In the genomic region with DNA sequence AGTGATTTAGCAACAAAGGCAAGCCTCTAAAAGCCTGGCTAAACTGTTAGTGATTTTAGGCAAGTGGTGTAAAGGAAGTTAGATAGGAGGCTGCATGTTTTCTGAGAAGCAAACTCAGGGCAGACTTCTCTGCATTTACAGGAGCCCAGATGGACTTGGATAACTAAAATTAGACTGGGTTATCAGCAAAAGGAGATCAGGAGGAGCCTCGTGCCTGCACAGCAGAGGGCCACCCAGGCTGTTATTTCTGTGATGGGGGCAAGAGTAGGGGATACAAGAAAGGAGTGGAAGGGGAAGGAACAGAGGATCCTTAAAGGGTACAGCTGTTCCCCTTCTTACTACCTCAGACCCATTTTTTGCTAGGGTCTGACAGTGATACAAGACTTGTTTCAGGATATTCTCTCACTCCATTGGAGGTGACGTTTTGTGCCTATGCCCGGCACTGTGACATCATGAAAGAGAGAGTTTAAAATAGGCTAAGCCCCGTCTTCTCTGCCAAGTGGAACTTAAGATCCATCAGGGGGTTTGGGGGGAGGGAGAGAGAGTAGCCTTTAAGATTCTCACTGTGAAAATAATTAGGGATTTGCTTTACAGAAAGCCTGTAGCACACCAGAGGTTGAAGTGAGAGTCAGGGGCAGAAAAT, we compare ENCODE assay signal across 11 cellular contexts. TPM values are rescaled to one million over a fixed set of nuclear protein-coding genes. Genes with fewer than 3 reads are reported as not detected.
DNase-seq lines count a peak whose midpoint lies in the region; ATAC-seq, FAIRE-seq and TF ChIP-seq lines count a peak whose summit lies in the region.
"Had no signal": no experiment of that assay in that cellular context is flagged by ENCODE, and none has a peak within 500 bp of the region (broad histone marks: within the 10 kb centered on the region; RNA-seq: fewer than 3 reads in every experiment).

No MANE protein-coding gene starts in this region.

- H3K27me3 Mint-ChIP-seq in activated naive CD8-positive, alpha-beta T cell treated with anti-CD3 and anti-CD28 coated beads, Interleukin-2, amount 10 ng/mL, durations not matched to agents 7 days and 5 days, result no peaks in the 10 kb centered on the region
- H3K27me3 Mint-ChIP-seq in activated naive CD8-positive, alpha-beta T cell treated with anti-CD3 and anti-CD28 coated beads, Interleukin-2, amount 50 U/mL, for 24 hours, result no peaks in the 10 kb centered on the region
- H3K27me3 Mint-ChIP-seq: activated B cell treated with CpG ODN at 0.5 μM for 24 hours had no signal

- intact Hi-C loops in pancreas (cut with DNase I) (no loop called here), aorta (cut with DNase I) (loop anchor here (5.0 kb wide), 2 partner anchors 50 to 60 kb away; partner anchors contain the start of gene PDCD4 (in 2 of the 2))

- POLR2A ChIA-PET in activated naive CD8-positive, alpha-beta T cell treated with anti-CD3 and anti-CD28 coated beads, Interleukin-2, amount 10 ng/mL, durations not matched to agents 7 days and 5 days (lab: Charles Lee), result interaction anchor here (1.5 kb wide), 1 partner anchor 42 kb away, joined by 5 read pairs; no protein-coding TSS in a partner anchor

- H3K27ac ChIP-seq in gastroesophageal sphincter (peak overlapping the region; percentile 83 to 92 (median 86)), pancreas (peak overlapping the region in 3 of 4 donors; percentile 36 to 65 (median 60)), aorta (ENCODE audit: low read depth in 1 of 2, low read length in 2 of 2) (peak overlapping the region; percentile 83 to 85)
- H3K27ac ChIP-seq: colonic mucosa had no signal

- TF ChIP-seq CTCF in gastroesophageal sphincter (IDR thresholded peaks at IDR 0.05), result no peak
- TF ChIP-seq CTCF in pancreas (IDR thresholded peaks at IDR 0.05), result no peak

- ATAC-seq in activated naive CD8-positive, alpha-beta T cell treated with anti-CD3 and anti-CD28 coated beads, Interleukin-2, amount 10 ng/mL, durations not matched to agents 7 days and 5 days (ENCODE audit: low read depth), result no peak
- no peak for ATAC-seq in activated naive CD8-positive, alpha-beta T cell treated with anti-CD3 and anti-CD28 coated beads, Interleukin-2, amount 50 U/mL, for 24 hours
- ATAC-seq in gastroesophageal sphincter, result no peak
- no peak for ATAC-seq in pancreas
- peak; percentile 24 for ATAC-seq in aorta (ENCODE audit: low FRiP score)
- ATAC-seq in GM21367 (IDR thresholded peaks at IDR 0.05; ENCODE audit: unreplicated experiment), result no peak

- DNase-seq in activated naive CD8-positive, alpha-beta T cell treated with anti-CD3 and anti-CD28 coated beads, Interleukin-2, amount 10 ng/mL, durations not matched to agents 7 days and 5 days, result no peak
- no peak for DNase-seq in activated naive CD8-positive, alpha-beta T cell treated with anti-CD3 and anti-CD28 coated beads, Interleukin-2, amount 50 U/mL, for 24 hours
- DNase-seq in pancreas, result no peak
- DNase-seq in aorta, result no peak
- DNase-seq in NCI-H1092 (lab: John Stamatoyannopoulos, UW), result no peak
- DNase-seq in NCI-H2081 (lab: John Stamatoyannopoulos, UW), result no peak
- DNase-seq: activated B cell treated with CpG ODN at 0.5 μM for 24 hours, Peyer's patch had no signal

- TF ChIP-seq EP300 in gastroesophageal sphincter (IDR thresholded peaks at IDR 0.05), result no peak

- WGBS in gastroesophageal sphincter (ENCODE audit: low coverage in 1 of 2), 2 donors, result 29 to 42% methylated on average over 4 of the region's 4 CpGs
- 29 to 32% methylated on average over 4 of the region's 4 CpGs for WGBS in pancreas, 2 donors
- 5 to 6% methylated on average over 4 of the region's 4 CpGs for WGBS in aorta, 2 donors

- H3K4me3 ChIP-seq in gastroesophageal sphincter, result no peak overlapping the region
- H3K4me3 ChIP-seq in pancreas, result no peak overlapping the region
- no peak overlapping the region for H3K4me3 ChIP-seq in aorta (ENCODE audit: low read length in 2 of 2)
- H3K4me3 ChIP-seq: colonic mucosa, Peyer's patch had no signal

- FAIRE-seq in pancreas (lab: Jason Lieb, UNC), result no peak

- H3K36me3 ChIP-seq in gastroesophageal sphincter, result no peaks in the 10 kb centered on the region
- H3K36me3 ChIP-seq in pancreas, result no peaks in the 10 kb centered on the region
- peaks cover 0 to 2% of the 10 kb centered on the region in 2 donors for H3K36me3 ChIP-seq in aorta (ENCODE audit: control insufficient read depth in 1 of 2, insufficient read depth in 2 of 2, low read length in 1 of 2)
- H3K36me3 ChIP-seq: colonic mucosa, Peyer's patch had no signal

- H3K9me3 ChIP-seq in gastroesophageal sphincter, result no peaks in the 10 kb centered on the region
- H3K9me3 ChIP-seq in pancreas, result no peaks in the 10 kb centered on the region
- no peaks in the 10 kb centered on the region for H3K9me3 ChIP-seq in aorta (ENCODE audit: control insufficient read depth, low read length)
- H3K9me3 ChIP-seq: colonic mucosa, Peyer's patch had no signal

- peaks cover 1% of the 10 kb centered on the region for H3K36me3 Mint-ChIP-seq in activated naive CD8-positive, alpha-beta T cell treated with anti-CD3 and anti-CD28 coated beads, Interleukin-2, amount 10 ng/mL, durations not matched to agents 7 days and 5 days
- H3K36me3 Mint-ChIP-seq in activated naive CD8-positive, alpha-beta T cell treated with anti-CD3 and anti-CD28 coated beads, Interleukin-2, amount 50 U/mL, for 24 hours (ENCODE audit: low read depth), result no peaks in the 10 kb centered on the region

- H3K27me3 ChIP-seq in gastroesophageal sphincter (no peaks in the 10 kb centered on the region), pancreas (no peaks in the 10 kb centered on the region), aorta (ENCODE audit: control insufficient read depth in 1 of 2, insufficient read depth in 2 of 2, low read length in 1 of 2) (no peaks in the 10 kb centered on the region)
- H3K27me3 ChIP-seq: colonic mucosa, Peyer's patch had no signal

- no peaks in the 10 kb centered on the region for H3K9me3 Mint-ChIP-seq in activated naive CD8-positive, alpha-beta T cell treated with anti-CD3 and anti-CD28 coated beads, Interleukin-2, amount 10 ng/mL, durations not matched to agents 7 days and 5 days
- no peaks in the 10 kb centered on the region for H3K9me3 Mint-ChIP-seq in activated naive CD8-positive, alpha-beta T cell treated with anti-CD3 and anti-CD28 coated beads, Interleukin-2, amount 50 U/mL, for 24 hours
- H3K9me3 Mint-ChIP-seq: activated B cell treated with CpG ODN at 0.5 μM for 24 hours had no signal

- H3K4me1 ChIP-seq in gastroesophageal sphincter, result peaks cover 22 to 97% (median 44%) of the 10 kb centered on the region in 3 donors
- peaks cover 32 to 63% (median 55%) of the 10 kb centered on the region in 3 donors for H3K4me1 ChIP-seq in pancreas
- peaks cover 10 to 16% of the 10 kb centered on the region in 2 donors for H3K4me1 ChIP-seq in aorta (ENCODE audit: control insufficient read depth in 1 of 2, insufficient read depth in 2 of 2, low read length in 2 of 2)

- no peak overlapping the region for H3K4me3 Mint-ChIP-seq in activated naive CD8-positive, alpha-beta T cell treated with anti-CD3 and anti-CD28 coated beads, Interleukin-2, amount 10 ng/mL, durations not matched to agents 7 days and 5 days
- H3K4me3 Mint-ChIP-seq in activated naive CD8-positive, alpha-beta T cell treated with anti-CD3 and anti-CD28 coated beads, Interleukin-2, amount 50 U/mL, for 24 hours, result no peak overlapping the region
- H3K4me3 Mint-ChIP-seq: activated B cell treated with CpG ODN at 0.5 μM for 24 hours had no signal

- H3K4me1 Mint-ChIP-seq in activated naive CD8-positive, alpha-beta T cell treated with anti-CD3 and anti-CD28 coated beads, Interleukin-2, amount 10 ng/mL, durations not matched to agents 7 days and 5 days, result peaks cover 11% of the 10 kb centered on the region
- peaks cover 12% of the 10 kb centered on the region for H3K4me1 Mint-ChIP-seq in activated naive CD8-positive, alpha-beta T cell treated with anti-CD3 and anti-CD28 coated beads, Interleukin-2, amount 50 U/mL, for 24 hours

- H3K27ac Mint-ChIP-seq in activated naive CD8-positive, alpha-beta T cell treated with anti-CD3 and anti-CD28 coated beads, Interleukin-2, amount 10 ng/mL, durations not matched to agents 7 days and 5 days, result peak overlapping the region; percentile 36
- H3K27ac Mint-ChIP-seq in activated naive CD8-positive, alpha-beta T cell treated with anti-CD3 and anti-CD28 coated beads, Interleukin-2, amount 50 U/mL, for 24 hours, result no peak overlapping the region
- H3K27ac Mint-ChIP-seq: activated B cell treated with CpG ODN at 0.5 μM for 24 hours had no signal

- TF ChIP-seq POLR2A in gastroesophageal sphincter (IDR thresholded peaks at IDR 0.05), result no peak

RNA-seq across cellular contexts. Expression of gene PDCD4, which starts 49.5 kb away (rescaled TPM):
- 100 to 1,000 TPM; 236 to 237 TPM for total RNA-seq in activated naive CD8-positive, alpha-beta T cell treated with anti-CD3 and anti-CD28 coated beads, Interleukin-2, amount 10 ng/mL, durations not matched to agents 7 days and 5 days
- total RNA-seq in gastroesophageal sphincter (10 to 100 TPM; 69.1 to 74.6 (median 72.2) TPM), pancreas (100 to 1,000 TPM; 323 to 679 (median 523) TPM), aorta (100 to 1,000 TPM in 1 of 2 donors, 10 to 100 TPM in 1; 67.5 to 124 TPM)
- polyA plus RNA-seq in pancreas (100 to 1,000 TPM; 283 to 352 TPM), aorta (10 to 100 TPM; 46.6 to 89.7 TPM)

Comparison
In these comparisons a context has a peak if more than half of its experiments do, and no peak if none do; other contexts are left out.
1. intact Hi-C loops: an anchor here in aorta (5.0 kb wide); none called in pancreas.